ENCODE assay signal across 11 cellular contexts in the genomic region with DNA sequence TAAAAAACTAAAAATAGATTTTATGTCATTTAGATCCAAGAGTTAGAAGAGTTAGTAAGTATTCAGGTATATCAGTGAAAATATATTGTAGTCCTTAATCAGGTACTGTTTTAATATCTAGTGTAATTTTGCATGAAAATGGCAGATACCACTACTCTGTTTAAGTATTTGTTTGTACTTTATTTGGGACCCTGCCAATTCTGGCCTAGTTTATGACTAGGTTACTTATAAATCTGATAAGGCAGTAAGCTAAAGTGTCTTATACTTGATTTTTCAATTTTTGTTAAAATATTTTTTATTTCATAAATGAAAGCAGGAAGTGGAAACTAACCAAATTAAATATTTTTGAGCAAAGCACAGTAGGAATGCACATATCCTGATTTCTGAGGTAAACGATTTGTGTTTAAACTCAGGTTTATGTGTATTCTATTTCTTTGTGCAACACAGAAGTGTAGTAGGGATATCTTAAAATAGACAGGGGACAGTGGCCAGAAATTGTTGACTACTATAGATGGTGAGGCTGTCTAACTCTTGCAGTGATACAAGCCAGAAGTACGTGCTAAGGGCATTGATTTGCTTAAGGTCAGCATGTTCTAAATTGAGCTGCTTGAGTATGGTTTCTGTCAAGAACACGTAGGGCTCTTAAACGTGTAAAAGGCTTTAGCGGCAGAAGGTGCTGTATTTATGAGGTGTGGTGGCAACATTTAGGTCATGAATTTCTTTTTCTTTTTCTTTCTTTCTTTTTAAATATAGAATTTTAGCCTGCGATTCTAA. TPM values are rescaled to one million over a fixed set of nuclear protein-coding genes. Genes with fewer than 3 reads are reported as not detected.
A peak's percentile ranks its signal among the peaks of the same experiment; 100 is the strongest.
DNase-seq lines count a peak whose midpoint lies in the region; ATAC-seq and TF ChIP-seq lines count a peak whose summit lies in the region.
"Had no signal": no experiment of that assay in that cellular context is flagged by ENCODE, and none has a peak within 500 bp of the region (broad histone marks: within the 10 kb centered on the region; RNA-seq: fewer than 3 reads in every experiment).

No MANE protein-coding gene starts in this region.

- H3F3A ChIP-seq in SK-N-SH (replicated peaks; ENCODE audit: insufficient read depth): peaks cover 13% of the 10 kb centered on the region

- no peak overlapping the region for H2AFZ ChIP-seq in SK-N-SH (ENCODE audit: low read depth)

- no peak overlapping the region for H3K4me2 ChIP-seq in SK-N-SH

- DNase-seq in SK-N-SH (peak; percentile 13), myocyte (ENCODE audit: low read depth) (peak; percentile 21), HCEC 1CT (no peak)
- no peak for DNase-seq in stimulated activated CD4-positive, alpha-beta T cell treated with anti-CD3 and anti-CD28 coated beads, Interleukin-15, amount 100 ng/mL, for 24 hours
- DNase-seq in central memory CD4-positive, alpha-beta T cell: no peak
- no peak for DNase-seq in stimulated activated CD8-positive, alpha-beta memory T cell treated with anti-CD3 and anti-CD28 coated beads, Interleukin-4, amount 100 ng/mL, for 48 hours
- DNase-seq: effector memory CD8-positive, alpha-beta T cell; KBM-7 had no signal

- CTCF ChIA-PET in SK-N-SH (lab: Yijun Ruan, JAX): interaction anchor here (1.3 kb wide), 1 partner anchor 17 kb away, joined by 3 read pairs; no protein-coding TSS in a partner anchor

- H3K4me1 ChIP-seq in SK-N-SH (ENCODE audit: control insufficient read depth in 1 of 2, insufficient read depth in 2 of 2, low read depth in 1 of 2, low read length in 1 of 2): peaks cover 6 to 9% of the 10 kb centered on the region in 2 experiments; a peak in 3 of 4 replicates

- no peak for TF ChIP-seq CTCF in SK-N-SH (IDR thresholded peaks at IDR 0.05)

- ATAC-seq in GM18511 (IDR thresholded peaks at IDR 0.05; ENCODE audit: unreplicated experiment) (peak; percentile 87), HG02571 (IDR thresholded peaks at IDR 0.05; ENCODE audit: unreplicated experiment) (peak; percentile 97)
- ATAC-seq: effector memory CD8-positive, alpha-beta T cell had no signal

- H3K36me3 ChIP-seq in SK-N-SH (replicated peaks in 1 of 2; ENCODE audit: control insufficient read depth in 1 of 2, insufficient read depth in 2 of 2, low read length in 1 of 2): peaks cover 7 to 38% of the 10 kb centered on the region in 2 experiments

- POLR2A ChIA-PET in SK-N-SH (lab: Yijun Ruan, JAX): no interaction called here

- no peaks in the 10 kb centered on the region for H3K9me3 ChIP-seq in SK-N-SH
- H3K9me3 ChIP-seq: neutrophil had no signal

- peaks cover 98% of the 10 kb centered on the region for H3K79me2 ChIP-seq in SK-N-SH (ENCODE audit: insufficient read depth)

- H3K27ac ChIP-seq in SK-N-SH (ENCODE audit: low read depth in 2 of 2, low read length in 1 of 2): no peak overlapping the region
- H3K27ac ChIP-seq: neutrophil had no signal

- H3K27me3 ChIP-seq in SK-N-SH (ENCODE audit: insufficient read depth): no peaks in the 10 kb centered on the region
- H3K27me3 ChIP-seq: neutrophil had no signal

- no peak overlapping the region for H3K4me3 ChIP-seq in SK-N-SH (ENCODE audit: low read depth in 2 of 2, low read length in 1 of 2)

- 87% methylated on average over 6 of the region's 6 CpGs for WGBS in SK-N-SH (ENCODE audit: low lambda C conversion rate)

- no peak; a peak in 1 of 4 replicates for TF ChIP-seq EP300 in SK-N-SH (IDR thresholded peaks at IDR 0.05; ENCODE audit: borderline replicate concordance in 1 of 2, low read depth in 1 of 2, low read length in 1 of 2)

- H3K9me2 ChIP-seq in SK-N-SH: no peaks in the 10 kb centered on the region

- H4K20me1 ChIP-seq in SK-N-SH (ENCODE audit: insufficient read depth): peaks cover 55% of the 10 kb centered on the region

- no peak for TF ChIP-seq RAD21 in SK-N-SH (IDR thresholded peaks at IDR 0.05; ENCODE audit: low read length)

- H3K9ac ChIP-seq in SK-N-SH: no peak overlapping the region

TF ChIP-seq in SK-N-SH, 30 proteins besides CTCF, POLR2A, EP300 and RAD21:
- TF ChIP-seq RCOR1 (IDR thresholded peaks at IDR 0.05; ENCODE audit: low read length) (no peak), TCF12 (IDR thresholded peaks at IDR 0.05) (no peak), REST (IDR thresholded peaks at IDR 0.05; ENCODE audit: low read depth, low read length) (no peak), MXI1 (IDR thresholded peaks at IDR 0.05; ENCODE audit: low read depth, low read length) (no peak), YY1 (IDR thresholded peaks at IDR 0.05; ENCODE audit: low read depth) (no peak), EZH2phosphoT487 (IDR thresholded peaks at IDR 0.05; ENCODE audit: borderline replicate concordance, low read depth) (no peak), POLR2AphosphoS5 (IDR thresholded peaks at IDR 0.05; ENCODE audit: low read depth, low read length) (no peak), NRF1 (IDR thresholded peaks at IDR 0.05; ENCODE audit: low read depth, low read length) (no peak), MEF2A (IDR thresholded peaks at IDR 0.05; ENCODE audit: borderline replicate concordance, low read depth) (no peak), JUND (IDR thresholded peaks at IDR 0.05) (no peak), FOSL2 (IDR thresholded peaks at IDR 0.05; ENCODE audit: borderline replicate concordance, low read depth) (no peak), MAX (IDR thresholded peaks at IDR 0.05; ENCODE audit: low read depth) (no peak), IRF3 (IDR thresholded peaks at IDR 0.05; ENCODE audit: low read depth, low read length) (no peak)
- TF ChIP-seq, protein P1, sequence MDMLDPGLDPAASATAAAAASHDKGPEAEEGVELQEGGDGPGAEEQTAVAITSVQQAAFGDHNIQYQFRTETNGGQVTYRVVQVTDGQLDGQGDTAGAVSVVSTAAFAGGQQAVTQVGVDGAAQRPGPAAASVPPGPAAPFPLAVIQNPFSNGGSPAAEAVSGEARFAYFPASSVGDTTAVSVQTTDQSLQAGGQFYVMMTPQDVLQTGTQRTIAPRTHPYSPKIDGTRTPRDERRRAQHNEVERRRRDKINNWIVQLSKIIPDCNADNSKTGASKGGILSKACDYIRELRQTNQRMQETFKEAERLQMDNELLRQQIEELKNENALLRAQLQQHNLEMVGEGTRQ (IDR thresholded peaks at IDR 0.05; ENCODE audit: borderline replicate concordance, low read depth, low read length): no peak
- TF ChIP-seq, protein P2, sequence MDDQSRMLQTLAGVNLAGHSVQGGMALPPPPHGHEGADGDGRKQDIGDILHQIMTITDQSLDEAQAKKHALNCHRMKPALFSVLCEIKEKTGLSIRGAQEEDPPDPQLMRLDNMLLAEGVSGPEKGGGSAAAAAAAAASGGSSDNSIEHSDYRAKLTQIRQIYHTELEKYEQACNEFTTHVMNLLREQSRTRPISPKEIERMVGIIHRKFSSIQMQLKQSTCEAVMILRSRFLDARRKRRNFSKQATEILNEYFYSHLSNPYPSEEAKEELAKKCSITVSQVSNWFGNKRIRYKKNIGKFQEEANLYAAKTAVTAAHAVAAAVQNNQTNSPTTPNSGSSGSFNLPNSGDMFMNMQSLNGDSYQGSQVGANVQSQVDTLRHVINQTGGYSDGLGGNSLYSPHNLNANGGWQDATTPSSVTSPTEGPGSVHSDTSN (IDR thresholded peaks at IDR 0.05): no peak
TF ChIP-seq in SK-N-SH: peak in this region for 0.

RNA-seq across cellular contexts. Expression of gene HIPK3, which starts 34.0 kb away (rescaled TPM):
- 5.2 and 7.0 TPM in 2 replicates for polyA plus RNA-seq in SK-N-SH (2012; rRNA removed)
- 6.8 TPM in 2 replicates for polyA plus RNA-seq in SK-N-SH (2012; cell fraction: cytosol; rRNA removed)
- polyA plus RNA-seq in SK-N-SH (2012; cell fraction: nucleus; rRNA removed): 8.2 and 13.7 TPM in 2 replicates
- total RNA-seq in myocyte: 166 and 185 TPM in 2 replicates
- polyA plus RNA-seq in myocyte (2012): 34.1 TPM

Comparison
In these comparisons a context has a peak if more than half of its experiments do, and no peak if none do; other contexts are left out.
1. DNase-seq: peak in SK-N-SH (single experiment) and myocyte (single experiment); none in stimulated activated CD4-positive, alpha-beta T cell treated with anti-CD3 and anti-CD28 coated beads, Interleukin-15, amount 100 ng/mL, for 24 hours (single experiment), central memory CD4-positive, alpha-beta T cell (single experiment), stimulated activated CD8-positive, alpha-beta memory T cell treated with anti-CD3 and anti-CD28 coated beads, Interleukin-4, amount 100 ng/mL, for 48 hours (single experiment) and HCEC 1CT (single experiment).